In genomic region chr1:46539968-46540367, GRCh38 we compare ENCODE assay signal across 19 cellular contexts. TPM values are rescaled to one million over a fixed set of nuclear protein-coding genes. Genes with fewer than 3 reads are reported as not detected.
DNase-seq lines count a peak whose midpoint lies in the region; ATAC-seq and TF ChIP-seq lines count a peak whose summit lies in the region.
"Had no signal": no experiment of that assay in that cellular context is flagged by ENCODE, and none has a peak within 500 bp of the region (broad histone marks: within the 10 kb centered on the region; RNA-seq: fewer than 3 reads in every experiment).

No MANE protein-coding gene starts in this region.

- DNase-seq in EH (ENCODE audit: low read depth) (peak; percentile 75), Panc1 (ENCODE audit: low read depth, low spot score) (peak; percentile 13), dorsolateral prefrontal cortex (peak in 7 of 10 donors; percentile 53 to 83 (median 64)), myocyte (ENCODE audit: low read depth) (peak; percentile 48), NCI-H2081 treated with DMSO at 0.1 percent for 48 hours (lab: John Stamatoyannopoulos, UW) (no peak), DMS 273 (lab: John Stamatoyannopoulos, UW; ENCODE audit: unreplicated experiment) (no peak)
- DNase-seq: activated CD4-positive, alpha-beta T cell treated with anti-CD3 and anti-CD28 coated beads, Interleukin-2, amount 50 U/mL, for 1 hour; DND-41; mucosa of descending colon; NCI-H1048; NCI-H446; OCI-M1; T-helper 2 cell had no signal

- ATAC-seq in Panc1 (peak; percentile 62; the same call in 1 of the 2 replicates), HG03039 (IDR thresholded peaks at IDR 0.05; ENCODE audit: unreplicated experiment) (no peak), GM19328 (IDR thresholded peaks at IDR 0.05; ENCODE audit: unreplicated experiment) (no peak)
- ATAC-seq: mucosa of descending colon had no signal

- intact Hi-C loops in Panc1 (cut with micrococcal nuclease; ENCODE audit: unreplicated experiment) (loop anchor here (10.0 kb wide), 1 partner anchor 185 kb away; no protein-coding TSS in a partner anchor), dorsolateral prefrontal cortex (cut with DNase I) (loop anchor here in 1 of 2 donors (5.0 kb wide), 1 partner anchor 67 kb away; no protein-coding TSS in a partner anchor)

- no TSS peak for BruUV-seq in Panc1 (replicated peaks; lab: Mats Ljungman, UMichigan)

- no peaks in the 10 kb centered on the region for H3K4me1 ChIP-seq in Panc1 (ENCODE audit: control insufficient read depth, insufficient read depth, low read length)
- H3K4me1 ChIP-seq: BLaER1 had no signal

- no peaks in the 10 kb centered on the region for H3K9me3 ChIP-seq in Panc1 (ENCODE audit: control insufficient read depth, insufficient read depth, low read depth, low read length)
- H3K9me3 ChIP-seq: mucosa of descending colon had no signal

- H3K4me3 ChIP-seq in Panc1 (ENCODE audit: low read depth in 2 of 2, low read length in 2 of 2) (no peak overlapping the region), dorsolateral prefrontal cortex (no peak overlapping the region)
- H3K4me3 ChIP-seq: BLaER1, mucosa of descending colon had no signal

- CTCF ChIA-PET in Panc1 (lab: Charles Lee): interaction anchor here (0.6 to 1.0 kb wide), 2 partner anchors 98 to 101 kb away, joined by 3 to 4 read pairs; no protein-coding TSS in a partner anchor

- POLR2A ChIA-PET in Panc1 (lab: Charles Lee): interaction anchor here (0.7 kb wide), 1 partner anchor 11 kb away, joined by 3 read pairs; no protein-coding TSS in a partner anchor

- H3K27ac ChIP-seq in Panc1 (ENCODE audit: low read length) (no peak overlapping the region), dorsolateral prefrontal cortex (peak overlapping the region in 1 of 59 donors; percentile 35)
- H3K27ac ChIP-seq: BLaER1 had no signal

- TF ChIP-seq CTCF in Panc1 (IDR thresholded peaks at IDR 0.05): no peak
- TF ChIP-seq CTCF in dorsolateral prefrontal cortex (IDR thresholded peaks at IDR 0.05 in 54 of 56, conservative IDR thresholded peaks at IDR 0.05 in 2 of 56; ENCODE audit: low read depth in 1 of 56, partially characterized antibody in 56 of 56): no peak

- H3K36me3 ChIP-seq in Panc1 (ENCODE audit: control insufficient read depth, insufficient read depth, low read length): no peaks in the 10 kb centered on the region
- H3K36me3 ChIP-seq: BLaER1 had no signal

- H3K27me3 ChIP-seq in Panc1 (ENCODE audit: control insufficient read depth, insufficient read depth, low read length): peaks cover 3% of the 10 kb centered on the region; the same call in 1 of the 2 replicates
- H3K27me3 ChIP-seq in dorsolateral prefrontal cortex: peaks cover 0 to 20% (median 10%) of the 10 kb centered on the region in 45 donors

- in situ Hi-C loops in Panc1 (cut with HindIII; ENCODE audit: low pct_unique_long_range_greater_than_20kb, low sequenced_read_pairs): no loop called here

RNA-seq across cellular contexts. Expression of gene KNCN, which starts 11.5 kb away (rescaled TPM):
- not detected for total RNA-seq in Panc1 (2021; ENCODE audit: unreplicated experiment)
- polyA plus RNA-seq in Panc1 (2012; ENCODE audit: insufficient read length): not detected
- total RNA-seq in dorsolateral prefrontal cortex: 1 to 10 TPM in 76 of 120 experiments, under 1 TPM in 43, not detected in 1; 0.23 to 3.5 (median 1.2) TPM
- not detected in 2 replicates for total RNA-seq in myocyte
- polyA plus RNA-seq in myocyte (2012): not detected
- total RNA-seq: cardiac septum, H1, mucosa of descending colon, progenitor cell of endocrine pancreas had no signal
- polyA plus RNA-seq: H1 had no signal

RNA-seq across cellular contexts. Expression of gene DMBX1, which starts 50.3 kb away (rescaled TPM):
- 0.05 TPM for total RNA-seq in Panc1 (2021; ENCODE audit: unreplicated experiment)
- polyA plus RNA-seq in Panc1 (2012; ENCODE audit: insufficient read length): 0.15 TPM
- total RNA-seq in dorsolateral prefrontal cortex: not detected
- total RNA-seq in myocyte: not detected in 2 replicates
- polyA plus RNA-seq in myocyte (2012): not detected
- total RNA-seq: cardiac septum, mucosa of descending colon, progenitor cell of endocrine pancreas had no signal

Comparison
In these comparisons a context has a peak if more than half of its experiments do, and no peak if none do; other contexts are left out.
1. DNase-seq: peak in EH (single experiment), Panc1 (single experiment), dorsolateral prefrontal cortex (7 of 10) and myocyte (single experiment); none in NCI-H2081 treated with DMSO at 0.1 percent for 48 hours (single experiment) and DMS 273 (single experiment).